8 cellular contexts compared by ENCODE assay signal in the genomic region with DNA sequence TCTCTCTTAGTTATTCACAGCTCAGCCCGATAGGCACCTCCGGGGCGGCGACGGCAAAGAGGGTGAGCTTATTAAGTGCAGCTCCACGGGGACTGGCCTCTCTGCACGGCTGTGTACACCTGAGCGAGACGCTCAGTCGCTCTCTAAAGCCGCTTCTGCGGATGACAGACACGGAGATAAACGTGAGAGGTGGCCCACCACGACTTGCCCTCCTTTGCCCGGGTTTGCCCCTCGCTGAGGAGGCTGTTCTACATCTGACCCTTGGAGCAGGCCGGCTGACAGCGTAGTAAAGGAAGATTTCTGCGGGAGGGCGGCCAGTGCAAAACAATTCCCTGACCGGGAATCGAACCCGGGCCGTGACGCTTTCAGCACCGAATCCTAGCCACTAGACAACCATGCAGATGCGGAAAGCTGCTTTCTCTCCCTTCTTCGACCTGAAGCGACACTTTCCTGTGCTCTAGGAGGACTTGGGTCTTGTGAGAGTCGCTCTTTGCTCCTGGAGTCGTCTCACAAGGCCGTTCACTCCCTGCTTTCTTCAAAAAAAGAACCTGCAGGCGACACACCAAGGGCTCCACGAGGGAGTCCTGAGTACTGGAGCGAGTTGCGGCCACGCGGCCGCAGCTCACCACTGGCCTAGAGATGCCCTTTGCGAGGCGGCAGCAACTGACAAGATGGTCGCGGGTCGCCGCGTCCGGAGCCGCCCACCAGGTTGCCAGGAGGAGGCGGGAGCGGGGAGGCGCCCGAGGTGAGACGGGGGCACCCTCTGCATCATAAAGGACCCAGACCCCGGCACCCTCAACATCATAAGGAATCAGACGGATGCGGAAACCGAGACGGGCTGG.
DNase-seq lines count a peak whose midpoint lies in the region; ATAC-seq and TF ChIP-seq lines count a peak whose summit lies in the region.
"Not testable (repeated sequence)": the region's sequence is repeated elsewhere in the genome, so short reads cannot be mapped to it uniquely, and the experiment has no call there.

No MANE protein-coding gene starts in this region.

- ATAC-seq in left lung: peak; percentile 68
- ATAC-seq in sciatic nerve: peak; percentile 30

- not testable (repeated sequence) for TF ChIP-seq CTCF in fibroblast of pulmonary artery (IDR thresholded peaks at IDR 0.05; ENCODE audit: low read length, missing control alignments); left lung (IDR thresholded peaks at IDR 0.05)

- peaks cover 0 to 41% of the 10 kb centered on the region in 2 donors for H3K27me3 ChIP-seq in left lung

- not testable (repeated sequence) for H3K4me1 ChIP-seq in left lung

- H3K9me3 ChIP-seq in left lung: not testable (repeated sequence)

- not testable (repeated sequence) for H3K36me3 ChIP-seq in left lung

- DNase-seq in EH (ENCODE audit: low read depth) (peak; percentile 3), RPMI8226 (peak; percentile 8), astrocyte of the hippocampus (ENCODE audit: low read depth, low spot score) (peak; percentile 12), fibroblast of pulmonary artery (ENCODE audit: low read depth) (peak; percentile 1), left lung (peak in 1 of 2 donors; percentile 71), sciatic nerve (ENCODE audit: low spot score) (peak; percentile 59)
- DNase-seq in activated CD8-positive, alpha-beta memory T cell treated with anti-CD3 and anti-CD28 coated beads for 24 hours: peak; percentile 86
- DNase-seq in stimulated activated naive CD4-positive, alpha-beta T cell (lab: John Stamatoyannopoulos, UW): peak in 4 of 6 experiments; percentile 21 to 61 (median 31)

- intact Hi-C loops in left lung (cut with DNase I); sciatic nerve (cut with DNase I): not testable (repeated sequence)

- not testable (repeated sequence) for H3K27ac ChIP-seq in left lung

- not testable (repeated sequence) for H3K4me3 ChIP-seq in fibroblast of pulmonary artery (replicated peaks; ENCODE audit: low read depth, low read length)
- H3K4me3 ChIP-seq in left lung: peak overlapping the region in 1 of 2 donors; percentile 18
